ENCODE assay signal across 21 cellular contexts in genomic region chr4:154415313-154415712, GRCh38.
A peak's percentile ranks its signal among the peaks of the same experiment; 100 is the strongest.
DNase-seq lines count a peak whose midpoint lies in the region; ATAC-seq and TF ChIP-seq lines count a peak whose summit lies in the region.
"Had no signal": no experiment of that assay in that cellular context is flagged by ENCODE, and none has a peak within 500 bp of the region (broad histone marks: within the 10 kb centered on the region; RNA-seq: fewer than 3 reads in every experiment).

No MANE protein-coding gene starts in this region.

- H3K4me1 ChIP-seq in ES-I3 (ENCODE audit: insufficient read depth, low read length) (peaks cover 3% of the 10 kb centered on the region; the same call in 1 of the 2 replicates), smooth muscle cell (ENCODE audit: low read depth) (no peaks in the 10 kb centered on the region), hepatocyte (ENCODE audit: insufficient read depth) (no peaks in the 10 kb centered on the region)

- H3F3A ChIP-seq in smooth muscle cell (ENCODE audit: low read depth): no peaks in the 10 kb centered on the region

- 29% methylated on average over 4 of the region's 4 CpGs for WGBS in smooth muscle cell (ENCODE audit: low lambda C conversion rate)
- 58% methylated on average over 4 of the region's 4 CpGs for WGBS in hepatocyte (ENCODE audit: low lambda C conversion rate, missing lambda C conversion rate)

- no peaks in the 10 kb centered on the region for H3K9me3 ChIP-seq in ES-I3 (ENCODE audit: control insufficient read depth, insufficient read depth, low read length)
- no peaks in the 10 kb centered on the region for H3K9me3 ChIP-seq in smooth muscle cell (replicated peaks; ENCODE audit: low read depth)
- no peaks in the 10 kb centered on the region for H3K9me3 ChIP-seq in hepatocyte (ENCODE audit: low read depth)
- H3K9me3 ChIP-seq: MG63 had no signal

- H3K27ac Mint-ChIP-seq in activated T-helper 17 cell treated with anti-CD3 and anti-CD28 coated beads, Interleukin-2, amount 50 U/mL, for 72 hours: no peak overlapping the region
- peak overlapping the region in 4 of 6 donors; percentile 44 to 99 (median 83) for H3K27ac Mint-ChIP-seq in naive B cell
- H3K27ac Mint-ChIP-seq: CD14-positive monocyte, HFFc6 had no signal

- DNase-seq in naive B cell (no peak), smooth muscle cell (lab: John Stamatoyannopoulos, UW; ENCODE audit: unreplicated experiment) (no peak), hepatocyte (ENCODE audit: low spot score) (no peak), middle frontal gyrus (ENCODE audit: extremely low spot score, low spot score) (no peak)
- DNase-seq in activated CD4-positive, alpha-beta T cell treated with anti-CD3 and anti-CD28 coated beads for 4 hours: no peak
- no peak for DNase-seq in activated T-cell treated with anti-CD3 and anti-CD28 coated beads, Interleukin-2, amount 50 U/mL, for 48 hours
- DNase-seq: COR-L47, DMS153, HFFc6, IMR-90, Karpas-422, MG63, NCI-H1092, NCI-H146, NCI-H2081 treated with DMSO at 0.1 percent for 48 hours, NCI-H524, RPMI8226, SIG-M5 had no signal

- H3K27ac ChIP-seq in smooth muscle cell (ENCODE audit: low read depth) (no peak overlapping the region), hepatocyte (no peak overlapping the region)

- peak overlapping the region; percentile 53 for H2AFZ ChIP-seq in smooth muscle cell (ENCODE audit: low read depth)
- no peak overlapping the region for H2AFZ ChIP-seq in hepatocyte

- H3K4me2 ChIP-seq in smooth muscle cell: no peak overlapping the region
- H3K4me2 ChIP-seq in hepatocyte: no peak overlapping the region

- peaks cover 6% of the 10 kb centered on the region for H3K27me3 ChIP-seq in smooth muscle cell (ENCODE audit: low read depth)
- H3K27me3 ChIP-seq in hepatocyte: peaks cover 8% of the 10 kb centered on the region
- H3K27me3 ChIP-seq: MG63 had no signal

- H3K36me3 Mint-ChIP-seq in activated T-helper 17 cell treated with anti-CD3 and anti-CD28 coated beads, Interleukin-2, amount 50 U/mL, for 72 hours (ENCODE audit: low read depth): no peaks in the 10 kb centered on the region
- peaks cover 0 to 10% of the 10 kb centered on the region in 2 donors for H3K36me3 Mint-ChIP-seq in naive B cell
- H3K36me3 Mint-ChIP-seq: CD14-positive monocyte had no signal

- no peak for ATAC-seq in activated T-helper 17 cell treated with anti-CD3 and anti-CD28 coated beads, Interleukin-2, amount 50 U/mL, for 72 hours (replicated peaks)
- ATAC-seq in naive B cell (ENCODE audit: low read depth in 2 of 2): no peak

- peak overlapping the region; percentile 68 for H3K4me3 Mint-ChIP-seq in activated T-helper 17 cell treated with anti-CD3 and anti-CD28 coated beads, Interleukin-2, amount 50 U/mL, for 72 hours
- peak overlapping the region in 6 of 8 donors; percentile 37 to 95 (median 66) for H3K4me3 Mint-ChIP-seq in naive B cell

- H3K4me3 ChIP-seq in smooth muscle cell (no peak overlapping the region), hepatocyte (no peak overlapping the region)
- H3K4me3 ChIP-seq: MG63 had no signal

- H3K9ac ChIP-seq in ES-I3 (ENCODE audit: low read depth, low read length) (peak overlapping the region; percentile 10; the same call in 1 of the 2 replicates), smooth muscle cell (ENCODE audit: low read depth) (no peak overlapping the region)

- H3K9me2 ChIP-seq in hepatocyte (replicated peaks; ENCODE audit: insufficient read depth): no peaks in the 10 kb centered on the region

- peaks cover 8% of the 10 kb centered on the region for H3K4me1 Mint-ChIP-seq in activated T-helper 17 cell treated with anti-CD3 and anti-CD28 coated beads, Interleukin-2, amount 50 U/mL, for 72 hours
- H3K4me1 Mint-ChIP-seq in naive B cell: peaks cover 29 to 39% (median 31%) of the 10 kb centered on the region in 3 donors

- TF ChIP-seq CTCF in smooth muscle cell (IDR thresholded peaks at IDR 0.05; ENCODE audit: borderline replicate concordance, insufficient read depth, poor library complexity, severe bottlenecking) (no peak), hepatocyte (IDR thresholded peaks at IDR 0.05; ENCODE audit: poor library complexity) (no peak)

- H3K79me2 ChIP-seq in smooth muscle cell (ENCODE audit: low read depth): no peaks in the 10 kb centered on the region
- H3K79me2 ChIP-seq in hepatocyte: no peaks in the 10 kb centered on the region

- no peaks in the 10 kb centered on the region for H3K9me3 Mint-ChIP-seq in activated T-helper 17 cell treated with anti-CD3 and anti-CD28 coated beads, Interleukin-2, amount 50 U/mL, for 72 hours
- peaks cover 0 to 9% (median 6%) of the 10 kb centered on the region in 7 donors for H3K9me3 Mint-ChIP-seq in naive B cell

- no peaks in the 10 kb centered on the region for H3K36me3 ChIP-seq in ES-I3 (ENCODE audit: insufficient read depth, low read length)
- no peaks in the 10 kb centered on the region for H3K36me3 ChIP-seq in smooth muscle cell (ENCODE audit: low read depth)
- H3K36me3 ChIP-seq in hepatocyte (replicated peaks; ENCODE audit: insufficient read depth, low read depth): no peaks in the 10 kb centered on the region
- H3K36me3 ChIP-seq: MG63 had no signal

- H3K27me3 Mint-ChIP-seq in activated T-helper 17 cell treated with anti-CD3 and anti-CD28 coated beads, Interleukin-2, amount 50 U/mL, for 72 hours: peaks cover 37% of the 10 kb centered on the region
- H3K27me3 Mint-ChIP-seq in naive B cell: peaks cover 0 to 6% (median 0%) of the 10 kb centered on the region in 3 donors

- H4K20me1 ChIP-seq in smooth muscle cell (ENCODE audit: low read depth) (no peaks in the 10 kb centered on the region), hepatocyte (ENCODE audit: insufficient read depth, poor library complexity, severe bottlenecking) (no peaks in the 10 kb centered on the region)
